25 cellular contexts compared by ENCODE assay signal in genomic region chr2:171330155-171330956, GRCh38.
DNase-seq lines count a peak whose midpoint lies in the region; ATAC-seq, FAIRE-seq and TF ChIP-seq lines count a peak whose summit lies in the region.
"Had no signal": no experiment of that assay in that cellular context is flagged by ENCODE, and none has a peak within 500 bp of the region (broad histone marks: within the 10 kb centered on the region; RNA-seq: fewer than 3 reads in every experiment).

No MANE protein-coding gene starts in this region.

- H3K36me3 Mint-ChIP-seq in CD4-positive, alpha-beta T cell (ENCODE audit: low read depth): no peaks in the 10 kb centered on the region
- H3K36me3 Mint-ChIP-seq in T-helper 17 cell (ENCODE audit: low read depth): no peaks in the 10 kb centered on the region
- peaks cover 0 to 4% (median 0%) of the 10 kb centered on the region in 3 donors for H3K36me3 Mint-ChIP-seq in CD8-positive, alpha-beta memory T cell

- no peaks in the 10 kb centered on the region for H4K20me1 ChIP-seq in neural cell (ENCODE audit: insufficient read depth)

- no peaks in the 10 kb centered on the region for H3K79me2 ChIP-seq in neural cell (replicated peaks; ENCODE audit: insufficient read depth, low read length)

- H3F3A ChIP-seq in neural cell (ENCODE audit: insufficient read depth, low read length, poor library complexity, severe bottlenecking): peaks cover 6% of the 10 kb centered on the region

- no peak for DNase-seq in CD4-positive, alpha-beta T cell
- DNase-seq in GM18507 (ENCODE audit: extremely low spot score, insufficient read length, low read depth) (no peak), T-helper 17 cell (no peak), NOMO-1 treated with dmso at 0.1 percent for 144 hours (lab: John Stamatoyannopoulos, UW; ENCODE audit: unreplicated experiment) (no peak), RCC 7860 (ENCODE audit: low spot score) (no peak)
- DNase-seq in CD8-positive, alpha-beta memory T cell: no peak
- DNase-seq: activated CD4-positive, CD25-positive, alpha-beta regulatory T cell; activated CD8-positive, alpha-beta T cell treated with anti-CD3 and anti-CD28 coated beads, Interleukin-2, amount 10 ng/mL, durations not matched to agents 7 days and 5 days; activated T-cell treated with anti-CD3 and anti-CD28 coated beads, Interleukin-2, amount 50 U/mL, for 1 hour; COR-L47; effector memory CD4-positive, alpha-beta T cell; gastrocnemius medialis; hippocampal formation; left ventricle myocardium inferior; mucosa of descending colon; NCI-H2081; Peyer's patch; testis had no signal

- ATAC-seq in CD4-positive, alpha-beta T cell (ENCODE audit: poor library complexity): no peak
- no peak for ATAC-seq in T-helper 17 cell
- ATAC-seq: activated CD8-positive, alpha-beta T cell treated with anti-CD3 and anti-CD28 coated beads, Interleukin-2, amount 10 ng/mL, durations not matched to agents 7 days and 5 days; esophagus mucosa; gastrocnemius medialis; HepG2; mucosa of descending colon had no signal

- intact Hi-C loops in CD4-positive, alpha-beta T cell (cut with DNase I, micrococcal nuclease): loop anchor here in 1 of 2 experiments (10.0 kb wide), 1 partner anchor 156 kb away; no protein-coding TSS in a partner anchor

- TF ChIP-seq RAD21 in neural cell (conservative IDR thresholded peaks at IDR 0.05): no peak

- H3K4me2 ChIP-seq in neural cell (ENCODE audit: low read length): peak overlapping the region; percentile 64
- H3K4me2 ChIP-seq: neural progenitor cell had no signal

- no peaks in the 10 kb centered on the region for H3K9me3 ChIP-seq in CD4-positive, alpha-beta T cell (ENCODE audit: control insufficient read depth, low read length)
- H3K9me3 ChIP-seq in T-helper 17 cell (ENCODE audit: control insufficient read depth, low read length, poor library complexity, severe bottlenecking) (no peaks in the 10 kb centered on the region), neural cell (ENCODE audit: low read length) (no peaks in the 10 kb centered on the region)
- H3K9me3 ChIP-seq in CD8-positive, alpha-beta memory T cell (ENCODE audit: low read length): no peaks in the 10 kb centered on the region
- H3K9me3 ChIP-seq: gastrocnemius medialis, left ventricle myocardium inferior, mucosa of descending colon, Peyer's patch, testis had no signal

- no peak overlapping the region for H2AFZ ChIP-seq in neural cell (ENCODE audit: low read depth, low read length)
- H2AFZ ChIP-seq: neural progenitor cell had no signal

- H3K36me3 ChIP-seq in neural cell (ENCODE audit: insufficient read depth, low read length): no peaks in the 10 kb centered on the region
- H3K36me3 ChIP-seq in CD8-positive, alpha-beta memory T cell (ENCODE audit: insufficient read depth, low read length): no peaks in the 10 kb centered on the region
- H3K36me3 ChIP-seq: gastrocnemius medialis, left ventricle myocardium inferior, neural progenitor cell, Peyer's patch had no signal

- no peaks in the 10 kb centered on the region for H3K9me3 Mint-ChIP-seq in CD4-positive, alpha-beta T cell
- no peaks in the 10 kb centered on the region for H3K9me3 Mint-ChIP-seq in CD8-positive, alpha-beta memory T cell
- H3K9me3 Mint-ChIP-seq: neural progenitor cell had no signal

- FAIRE-seq in GM18507 (lab: Jason Lieb, UNC) (peak; percentile 56), RCC 7860 (lab: Jason Lieb, UNC) (no peak)
- FAIRE-seq: H1, HepG2 had no signal

- H3K27ac ChIP-seq in CD4-positive, alpha-beta T cell (ENCODE audit: low read depth, low read length): no peak overlapping the region
- H3K27ac ChIP-seq in neural cell (ENCODE audit: low read length): peak overlapping the region; percentile 98
- no peak overlapping the region for H3K27ac ChIP-seq in CD8-positive, alpha-beta memory T cell (ENCODE audit: low read depth, low read length)
- H3K27ac ChIP-seq: gastrocnemius medialis, HL-60, left ventricle myocardium inferior, neural progenitor cell, testis had no signal

- H3K27me3 Mint-ChIP-seq in CD4-positive, alpha-beta T cell: no peaks in the 10 kb centered on the region
- H3K27me3 Mint-ChIP-seq in T-helper 17 cell: no peaks in the 10 kb centered on the region
- no peaks in the 10 kb centered on the region for H3K27me3 Mint-ChIP-seq in CD8-positive, alpha-beta memory T cell
- H3K27me3 Mint-ChIP-seq: progenitor cell of endocrine pancreas had no signal

- peak overlapping the region; percentile 45 for H3K4me3 ChIP-seq in neural cell (ENCODE audit: low read length)
- H3K4me3 ChIP-seq in CD8-positive, alpha-beta memory T cell (ENCODE audit: low read length): no peak overlapping the region
- H3K4me3 ChIP-seq: gastrocnemius medialis, left ventricle myocardium inferior, mucosa of descending colon, neural progenitor cell, Peyer's patch, testis had no signal

- H3K4me1 ChIP-seq in CD8-positive, alpha-beta memory T cell (ENCODE audit: insufficient read depth, low read length): peaks cover 16% of the 10 kb centered on the region
- H3K4me1 ChIP-seq: left ventricle myocardium inferior, Peyer's patch, testis had no signal

- peak; percentile 99 for TF ChIP-seq EP300 in neural cell (conservative IDR thresholded peaks at IDR 0.05; ENCODE audit: poor library complexity, severe bottlenecking)

- no peak for TF ChIP-seq CTCF in CD4-positive, alpha-beta T cell (IDR thresholded peaks at IDR 0.05)
- no peak for TF ChIP-seq CTCF in neural cell (IDR thresholded peaks at IDR 0.05; ENCODE audit: poor library complexity, severe bottlenecking)

- H3K4me3 Mint-ChIP-seq in CD4-positive, alpha-beta T cell: no peak overlapping the region
- H3K4me3 Mint-ChIP-seq in T-helper 17 cell: peak overlapping the region; percentile 15
- H3K4me3 Mint-ChIP-seq in CD8-positive, alpha-beta memory T cell: peak overlapping the region in 1 of 7 donors; percentile 29
- H3K4me3 Mint-ChIP-seq: activated CD8-positive, alpha-beta T cell treated with anti-CD3 and anti-CD28 coated beads, Interleukin-2, amount 10 ng/mL, durations not matched to agents 7 days and 5 days; neural progenitor cell had no signal

- H3K4me1 Mint-ChIP-seq in CD4-positive, alpha-beta T cell (ENCODE audit: low read depth): peaks cover 36% of the 10 kb centered on the region
- H3K4me1 Mint-ChIP-seq in T-helper 17 cell: peaks cover 23% of the 10 kb centered on the region
- peaks cover 22 to 29% (median 29%) of the 10 kb centered on the region in 3 donors for H3K4me1 Mint-ChIP-seq in CD8-positive, alpha-beta memory T cell

- H3K9me2 ChIP-seq in neural cell (ENCODE audit: insufficient read depth, low read length): no peaks in the 10 kb centered on the region

- CTCF ChIA-PET in CD4-positive, alpha-beta T cell (lab: Charles Lee): no interaction called here
- CTCF ChIA-PET in CD8-positive, alpha-beta memory T cell (lab: Charles Lee): interaction anchor here (1.2 kb wide), 1 partner anchor 11 kb away, joined by 3 read pairs; no protein-coding TSS in a partner anchor

- no peaks in the 10 kb centered on the region for H3K27me3 ChIP-seq in CD4-positive, alpha-beta T cell (ENCODE audit: control insufficient read depth, insufficient read depth, low read length)
- H3K27me3 ChIP-seq in neural cell (ENCODE audit: insufficient read depth, low read depth, low read length): no peaks in the 10 kb centered on the region
- no peaks in the 10 kb centered on the region for H3K27me3 ChIP-seq in CD8-positive, alpha-beta memory T cell (ENCODE audit: insufficient read depth, low read length, poor library complexity, severe bottlenecking)
- H3K27me3 ChIP-seq: gastrocnemius medialis, neural progenitor cell, Peyer's patch, testis had no signal

- H3K27ac Mint-ChIP-seq in CD4-positive, alpha-beta T cell: peak overlapping the region; percentile 39
- peak overlapping the region; percentile 59 for H3K27ac Mint-ChIP-seq in T-helper 17 cell
- H3K27ac Mint-ChIP-seq in CD8-positive, alpha-beta memory T cell: no peak overlapping the region
- H3K27ac Mint-ChIP-seq: activated CD8-positive, alpha-beta T cell treated with anti-CD3 and anti-CD28 coated beads, Interleukin-2, amount 10 ng/mL, durations not matched to agents 7 days and 5 days; neural progenitor cell; progenitor cell of endocrine pancreas had no signal

- POLR2A ChIA-PET in CD4-positive, alpha-beta T cell (lab: Charles Lee): interaction anchor here (0.6 kb wide), 1 partner anchor 15 kb away, joined by 4 read pairs; no protein-coding TSS in a partner anchor
- POLR2A ChIA-PET in CD8-positive, alpha-beta memory T cell (lab: Charles Lee): no interaction called here

- H3K9ac ChIP-seq in neural cell (ENCODE audit: low read length): peak overlapping the region; percentile 68
- H3K9ac ChIP-seq: neural progenitor cell had no signal

TF ChIP-seq in neural cell, 6 proteins besides CTCF, POLR2A, EP300 and RAD21:
- no peak for TF ChIP-seq TAF1 (IDR thresholded peaks at IDR 0.05; ENCODE audit: low read depth)
- TF ChIP-seq POLR2AphosphoS5 (IDR thresholded peaks at IDR 0.05): peak; percentile 91
- peak; percentile 48 for TF ChIP-seq SMC3 (conservative IDR thresholded peaks at IDR 0.05; ENCODE audit: poor library complexity)
- TF ChIP-seq MXI1 (conservative IDR thresholded peaks at IDR 0.05; ENCODE audit: poor library complexity, severe bottlenecking): no peak
- TF ChIP-seq REST (IDR thresholded peaks at IDR 0.05; ENCODE audit: borderline replicate concordance): peak; percentile 88
- TF ChIP-seq EZH2 (IDR thresholded peaks at IDR 0.05; ENCODE audit: borderline replicate concordance, insufficient read depth, low read length, poor library complexity, severe bottlenecking): no peak
TF ChIP-seq in neural cell: peak in this region for 3.

Comparison
In these comparisons a context has a peak if more than half of its experiments do, and no peak if none do; other contexts are left out.
1. H3K27ac Mint-ChIP-seq: peak in CD4-positive, alpha-beta T cell (single experiment) and T-helper 17 cell (single experiment); none in CD8-positive, alpha-beta memory T cell (0 of 8).